21 cellular contexts compared by ENCODE assay signal in genomic region chr6:130120731-130121130, GRCh38.
DNase-seq lines count a peak whose midpoint lies in the region; ATAC-seq and TF ChIP-seq lines count a peak whose summit lies in the region.
"Had no signal": no experiment of that assay in that cellular context is flagged by ENCODE, and none has a peak within 500 bp of the region (broad histone marks: within the 10 kb centered on the region; RNA-seq: fewer than 3 reads in every experiment).

No MANE protein-coding gene starts in this region.

- intact Hi-C loops in activated T-helper 1 cell treated with anti-CD3 and anti-CD28 coated beads, Interleukin-12 subunit alpha, Interleukin-12 subunit beta, Interleukin-2, Interleukin-4 antibody, amounts not matched to agents 30 ng/mL and 10 ng/mL and 1 ng/mL, durations not matched to agents 14 hours and 24 hours and 36 hours (cut with micrococcal nuclease), result no loop called here

- no peak for DNase-seq in activated CD4-positive, alpha-beta T cell treated with anti-CD3 and anti-CD28 coated beads, Interleukin-2, amount 10 ng/mL, durations not matched to agents 7 days and 5 days
- DNase-seq in activated CD4-positive, alpha-beta T cell treated with anti-CD3 and anti-CD28 coated beads for 4 hours, result no peak
- DNase-seq in effector memory CD8-positive, alpha-beta T cell, result no peak
- DNase-seq in HK-2 (ENCODE audit: unreplicated experiment) (no peak), SK-N-SH (no peak)
- DNase-seq in activated T-helper 1 cell treated with anti-CD3 and anti-CD28 coated beads, Interleukin-12 subunit alpha, Interleukin-12 subunit beta, Interleukin-2, Interleukin-4 antibody, amounts not matched to agents 30 ng/mL and 10 ng/mL and 1 ng/mL, durations not matched to agents 14 hours and 24 hours and 36 hours (ENCODE audit: low spot score), result no peak
- DNase-seq: Caco-2, GM23248, H7, KBM-7, MG63, NCI-H1105 treated with DMSO at 0.1 percent for 48 hours, NCI-H2029, NCI-H446 treated with DMSO at 0.1 percent for 48 hours, NCI-H526 treated with DMSO at 0.1 percent for 48 hours, Right ventricle myocardium superior, RPMI8226 had no signal

- no peak overlapping the region for H3K4me2 ChIP-seq in SK-N-SH

- no peaks in the 10 kb centered on the region for H4K20me1 ChIP-seq in SK-N-SH (ENCODE audit: insufficient read depth)

- ATAC-seq in HG02938 (IDR thresholded peaks at IDR 0.05; ENCODE audit: unreplicated experiment), result peak; percentile 38
- ATAC-seq in effector memory CD8-positive, alpha-beta T cell (replicated peaks), result no peak
- no peak for ATAC-seq in stimulated activated memory B cell treated with anti-CD40 and anti-IgM and Interleukin-4, amounts not matched to agents 10 μg/mL and 1 μg/mL and 100 μg/mL, for 72 hours

- no peaks in the 10 kb centered on the region for H3K27me3 ChIP-seq in SK-N-SH (ENCODE audit: insufficient read depth)
- H3K27me3 ChIP-seq: MG63, SJSA1 had no signal

- CTCF ChIA-PET in activated CD4-positive, alpha-beta T cell treated with anti-CD3 and anti-CD28 coated beads, Interleukin-2, amount 10 ng/mL, durations not matched to agents 7 days and 5 days (lab: Charles Lee), result interaction anchor here (1.3 kb wide), 1 partner anchor 10 kb away, joined by 3 read pairs; no protein-coding TSS in a partner anchor
- CTCF ChIA-PET in SK-N-SH (lab: Yijun Ruan, JAX), result interaction anchor here (0.8 kb wide), 1 partner anchor 14 kb away, joined by 5 read pairs; no protein-coding TSS in a partner anchor

- no peak overlapping the region for H3K9ac ChIP-seq in SK-N-SH
- H3K9ac ChIP-seq: GM23248 had no signal

- POLR2A ChIA-PET in activated CD4-positive, alpha-beta T cell treated with anti-CD3 and anti-CD28 coated beads, Interleukin-2, amount 10 ng/mL, durations not matched to agents 7 days and 5 days (lab: Charles Lee), result no interaction called here
- POLR2A ChIA-PET in SK-N-SH (lab: Yijun Ruan, JAX), result no interaction called here

- no peak overlapping the region for H3K4me3 Mint-ChIP-seq in activated CD4-positive, alpha-beta T cell treated with anti-CD3 and anti-CD28 coated beads, Interleukin-2, amount 10 ng/mL, durations not matched to agents 7 days and 5 days
- no peak overlapping the region for H3K4me3 Mint-ChIP-seq in effector memory CD8-positive, alpha-beta T cell
- H3K4me3 Mint-ChIP-seq in stimulated activated memory B cell treated with anti-CD40 and anti-IgM and Interleukin-4, amounts not matched to agents 10 μg/mL and 1 μg/mL and 100 μg/mL, for 72 hours, result no peak overlapping the region
- H3K4me3 Mint-ChIP-seq in activated T-helper 1 cell treated with anti-CD3 and anti-CD28 coated beads, Interleukin-12 subunit alpha, Interleukin-12 subunit beta, Interleukin-2, Interleukin-4 antibody, amounts not matched to agents 30 ng/mL and 10 ng/mL and 1 ng/mL, durations not matched to agents 14 hours and 24 hours and 36 hours, result no peak overlapping the region

- TF ChIP-seq EP300 in SK-N-SH (IDR thresholded peaks at IDR 0.05; ENCODE audit: borderline replicate concordance in 1 of 2, low read depth in 1 of 2, low read length in 1 of 2), result no peak

- H3K27ac Mint-ChIP-seq in activated CD4-positive, alpha-beta T cell treated with anti-CD3 and anti-CD28 coated beads, Interleukin-2, amount 10 ng/mL, durations not matched to agents 7 days and 5 days, result peak overlapping the region; percentile 25
- peak overlapping the region; percentile 8 to 10 for H3K27ac Mint-ChIP-seq in effector memory CD8-positive, alpha-beta T cell
- peak overlapping the region; percentile 26 for H3K27ac Mint-ChIP-seq in stimulated activated memory B cell treated with anti-CD40 and anti-IgM and Interleukin-4, amounts not matched to agents 10 μg/mL and 1 μg/mL and 100 μg/mL, for 72 hours
- H3K27ac Mint-ChIP-seq in activated T-helper 1 cell treated with anti-CD3 and anti-CD28 coated beads, Interleukin-12 subunit alpha, Interleukin-12 subunit beta, Interleukin-2, Interleukin-4 antibody, amounts not matched to agents 30 ng/mL and 10 ng/mL and 1 ng/mL, durations not matched to agents 14 hours and 24 hours and 36 hours, result no peak overlapping the region

- H3K4me1 ChIP-seq in SK-N-SH (ENCODE audit: control insufficient read depth in 1 of 2, insufficient read depth in 2 of 2, low read depth in 1 of 2, low read length in 1 of 2), result peaks cover 0 to 1% of the 10 kb centered on the region in 2 experiments; a peak in 1 of 4 replicates
- H3K4me1 ChIP-seq: Caco-2, SJSA1 had no signal

- peaks cover 3 to 12% of the 10 kb centered on the region in 2 experiments for H3K36me3 ChIP-seq in SK-N-SH (replicated peaks in 1 of 2; ENCODE audit: control insufficient read depth in 1 of 2, insufficient read depth in 2 of 2, low read length in 1 of 2)
- H3K36me3 ChIP-seq: MG63, SJSA1 had no signal

- H3K79me2 ChIP-seq in SK-N-SH (ENCODE audit: insufficient read depth), result no peaks in the 10 kb centered on the region

- TF ChIP-seq CTCF in SK-N-SH (IDR thresholded peaks at IDR 0.05), result no peak

- no peak overlapping the region for H3K4me3 ChIP-seq in SK-N-SH (ENCODE audit: low read depth in 2 of 2, low read length in 1 of 2)
- H3K4me3 ChIP-seq: GM23248, MG63, SJSA1 had no signal

- H3K4me1 Mint-ChIP-seq in activated CD4-positive, alpha-beta T cell treated with anti-CD3 and anti-CD28 coated beads, Interleukin-2, amount 10 ng/mL, durations not matched to agents 7 days and 5 days, result peaks cover 14% of the 10 kb centered on the region
- peaks cover 8 to 20% of the 10 kb centered on the region in 2 donors for H3K4me1 Mint-ChIP-seq in effector memory CD8-positive, alpha-beta T cell (ENCODE audit: low read depth in 2 of 2)
- peaks cover 24% of the 10 kb centered on the region for H3K4me1 Mint-ChIP-seq in stimulated activated memory B cell treated with anti-CD40 and anti-IgM and Interleukin-4, amounts not matched to agents 10 μg/mL and 1 μg/mL and 100 μg/mL, for 72 hours
- H3K4me1 Mint-ChIP-seq in activated T-helper 1 cell treated with anti-CD3 and anti-CD28 coated beads, Interleukin-12 subunit alpha, Interleukin-12 subunit beta, Interleukin-2, Interleukin-4 antibody, amounts not matched to agents 30 ng/mL and 10 ng/mL and 1 ng/mL, durations not matched to agents 14 hours and 24 hours and 36 hours (ENCODE audit: low read depth), result peaks cover 11% of the 10 kb centered on the region

- no peak overlapping the region for H3K27ac ChIP-seq in SK-N-SH (ENCODE audit: low read depth in 2 of 2, low read length in 1 of 2)
- H3K27ac ChIP-seq: 22Rv1, GM23248, SJSA1 had no signal

- no peaks in the 10 kb centered on the region for H3K9me2 ChIP-seq in SK-N-SH

- H3F3A ChIP-seq in SK-N-SH (replicated peaks; ENCODE audit: insufficient read depth), result no peaks in the 10 kb centered on the region

- peaks cover 8% of the 10 kb centered on the region for H3K9me3 Mint-ChIP-seq in activated CD4-positive, alpha-beta T cell treated with anti-CD3 and anti-CD28 coated beads, Interleukin-2, amount 10 ng/mL, durations not matched to agents 7 days and 5 days
- no peaks in the 10 kb centered on the region for H3K9me3 Mint-ChIP-seq in effector memory CD8-positive, alpha-beta T cell
- H3K9me3 Mint-ChIP-seq in stimulated activated memory B cell treated with anti-CD40 and anti-IgM and Interleukin-4, amounts not matched to agents 10 μg/mL and 1 μg/mL and 100 μg/mL, for 72 hours, result no peaks in the 10 kb centered on the region
- peaks cover 9% of the 10 kb centered on the region for H3K9me3 Mint-ChIP-seq in activated T-helper 1 cell treated with anti-CD3 and anti-CD28 coated beads, Interleukin-12 subunit alpha, Interleukin-12 subunit beta, Interleukin-2, Interleukin-4 antibody, amounts not matched to agents 30 ng/mL and 10 ng/mL and 1 ng/mL, durations not matched to agents 14 hours and 24 hours and 36 hours

- no peak overlapping the region for H2AFZ ChIP-seq in SK-N-SH (ENCODE audit: low read depth)
- H2AFZ ChIP-seq: GM23248 had no signal

- H3K9me3 ChIP-seq in SK-N-SH, result no peaks in the 10 kb centered on the region
- H3K9me3 ChIP-seq: Caco-2, MG63, SJSA1 had no signal

- peaks cover 33% of the 10 kb centered on the region for H3K36me3 Mint-ChIP-seq in activated CD4-positive, alpha-beta T cell treated with anti-CD3 and anti-CD28 coated beads, Interleukin-2, amount 10 ng/mL, durations not matched to agents 7 days and 5 days (ENCODE audit: low read depth)
- H3K36me3 Mint-ChIP-seq in effector memory CD8-positive, alpha-beta T cell (ENCODE audit: insufficient read depth), result peaks cover 15% of the 10 kb centered on the region
- H3K36me3 Mint-ChIP-seq in stimulated activated memory B cell treated with anti-CD40 and anti-IgM and Interleukin-4, amounts not matched to agents 10 μg/mL and 1 μg/mL and 100 μg/mL, for 72 hours, result peaks cover 41% of the 10 kb centered on the region
- peaks cover 14% of the 10 kb centered on the region for H3K36me3 Mint-ChIP-seq in activated T-helper 1 cell treated with anti-CD3 and anti-CD28 coated beads, Interleukin-12 subunit alpha, Interleukin-12 subunit beta, Interleukin-2, Interleukin-4 antibody, amounts not matched to agents 30 ng/mL and 10 ng/mL and 1 ng/mL, durations not matched to agents 14 hours and 24 hours and 36 hours (ENCODE audit: low read depth)

- no peak for TF ChIP-seq RAD21 in SK-N-SH (IDR thresholded peaks at IDR 0.05; ENCODE audit: low read length)

- H3K27me3 Mint-ChIP-seq in activated CD4-positive, alpha-beta T cell treated with anti-CD3 and anti-CD28 coated beads, Interleukin-2, amount 10 ng/mL, durations not matched to agents 7 days and 5 days, result no peaks in the 10 kb centered on the region
- no peaks in the 10 kb centered on the region for H3K27me3 Mint-ChIP-seq in effector memory CD8-positive, alpha-beta T cell
- H3K27me3 Mint-ChIP-seq in stimulated activated memory B cell treated with anti-CD40 and anti-IgM and Interleukin-4, amounts not matched to agents 10 μg/mL and 1 μg/mL and 100 μg/mL, for 72 hours, result no peaks in the 10 kb centered on the region
- no peaks in the 10 kb centered on the region for H3K27me3 Mint-ChIP-seq in activated T-helper 1 cell treated with anti-CD3 and anti-CD28 coated beads, Interleukin-12 subunit alpha, Interleukin-12 subunit beta, Interleukin-2, Interleukin-4 antibody, amounts not matched to agents 30 ng/mL and 10 ng/mL and 1 ng/mL, durations not matched to agents 14 hours and 24 hours and 36 hours (ENCODE audit: insufficient read depth)

TF ChIP-seq in SK-N-SH, 30 proteins besides CTCF, POLR2A, EP300 and RAD21 (continues in another document):
- TF ChIP-seq YY1 (IDR thresholded peaks at IDR 0.05; ENCODE audit: low read depth) (no peak), USF1 (IDR thresholded peaks at IDR 0.05; ENCODE audit: borderline replicate concordance, low read depth) (no peak), NFIC (IDR thresholded peaks at IDR 0.05; ENCODE audit: borderline replicate concordance) (no peak)
